In genomic region chr3:69739204-69740102, GRCh38 we compare ENCODE assay signal across 8 cellular contexts. TPM values are rescaled to one million over a fixed set of nuclear protein-coding genes. Genes with fewer than 3 reads are reported as not detected.
DNase-seq lines count a peak whose midpoint lies in the region; ATAC-seq and TF ChIP-seq lines count a peak whose summit lies in the region.

Gene MITF, plus strand, starts transcription at chr3:69739464. Its CDS starts 134 bp downstream, at chr3:69739598.

- DNase-seq in CD14-positive monocyte (ENCODE audit: low spot score) (peak; percentile 81), GM19238 (ENCODE audit: insufficient read length, low spot score) (peak; percentile 60), NCI-H345 (lab: John Stamatoyannopoulos, UW) (peak; percentile 90), foreskin fibroblast (peak; percentile 92 to 97), tibial artery (peak; percentile 96)
- peak; percentile 5 to 22 (median 13) for DNase-seq in activated CD8-positive, alpha-beta memory T cell treated with anti-CD3 and anti-CD28 coated beads for 48 hours (ENCODE audit: low read depth in 2 of 3, low spot score in 2 of 3)
- DNase-seq in naive thymus-derived CD8-positive, alpha-beta T cell: no peak

- peaks cover 0 to 2% (median 0%) of the 10 kb centered on the region in 7 donors for H3K9me3 Mint-ChIP-seq in CD14-positive monocyte
- peaks cover 0 to 2% (median 0%) of the 10 kb centered on the region in 9 donors for H3K9me3 Mint-ChIP-seq in naive thymus-derived CD8-positive, alpha-beta T cell

- H3K4me1 Mint-ChIP-seq in CD14-positive monocyte: peaks cover 49% of the 10 kb centered on the region
- peaks cover 8 to 14% (median 11%) of the 10 kb centered on the region in 4 donors for H3K4me1 Mint-ChIP-seq in naive thymus-derived CD8-positive, alpha-beta T cell

- H3K36me3 ChIP-seq in tibial artery: no peaks in the 10 kb centered on the region

- peak within 1 kb of the TSS; percentile 86 to 88 for H3K27ac ChIP-seq in tibial artery

- POLR2A ChIA-PET in naive thymus-derived CD8-positive, alpha-beta T cell (lab: Charles Lee): no interaction called here

- H3K27me3 Mint-ChIP-seq in CD14-positive monocyte (ENCODE audit: low read depth in 3 of 3): peaks cover 0 to 5% (median 0%) of the 10 kb centered on the region in 3 donors
- peaks cover 25 to 75% (median 42%) of the 10 kb centered on the region in 5 donors for H3K27me3 Mint-ChIP-seq in naive thymus-derived CD8-positive, alpha-beta T cell

- H3K9me3 ChIP-seq in tibial artery: no peaks in the 10 kb centered on the region

- peak; percentile 95 for ATAC-seq in HG03159 (IDR thresholded peaks at IDR 0.05; ENCODE audit: unreplicated experiment)
- ATAC-seq in naive thymus-derived CD8-positive, alpha-beta T cell: no peak

- intact Hi-C loops in CD14-positive monocyte (cut with micrococcal nuclease): loop anchor here in 1 of 2 donors (10.0 kb wide), 1 partner anchor 55 kb away; no protein-coding TSS in a partner anchor
- intact Hi-C loops in tibial artery (cut with DNase I; ENCODE audit: low total_unique reads): loop anchor here (5.0 kb wide), 1 partner anchor 48 kb away; no protein-coding TSS in a partner anchor

- H3K36me3 Mint-ChIP-seq in CD14-positive monocyte: no peaks in the 10 kb centered on the region
- H3K36me3 Mint-ChIP-seq in naive thymus-derived CD8-positive, alpha-beta T cell: peaks cover 0 to 2% (median 0%) of the 10 kb centered on the region in 3 donors

- H3K27me3 ChIP-seq in tibial artery: no peaks in the 10 kb centered on the region

- peak within 1 kb of the TSS; percentile 92 to 96 for H3K4me3 Mint-ChIP-seq in CD14-positive monocyte
- H3K4me3 Mint-ChIP-seq in naive thymus-derived CD8-positive, alpha-beta T cell: peak within 1 kb of the TSS in 9 of 10 donors; percentile 7 to 73 (median 55)

- H3K27ac Mint-ChIP-seq in CD14-positive monocyte: peak within 1 kb of the TSS; percentile 52 to 89 (median 86)
- no peak within 1 kb of the TSS for H3K27ac Mint-ChIP-seq in naive thymus-derived CD8-positive, alpha-beta T cell

- peaks cover 0 to 38% (median 6%) of the 10 kb centered on the region in 4 donors for H3K4me1 ChIP-seq in tibial artery

- TF ChIP-seq CTCF in CD14-positive monocyte (IDR thresholded peaks at IDR 0.05) (no peak), foreskin fibroblast (IDR thresholded peaks at IDR 0.05; ENCODE audit: low read depth, low read length) (no peak), tibial artery (IDR thresholded peaks at IDR 0.05) (no peak)

- H3K4me3 ChIP-seq in foreskin fibroblast (ENCODE audit: low read depth in 1 of 2, low read length in 2 of 2) (peak within 1 kb of the TSS; percentile 82 to 86), tibial artery (peak within 1 kb of the TSS; percentile 83 to 89)

RNA-seq across cellular contexts. Expression of gene MITF, which starts in this region (rescaled TPM):
- polyA plus RNA-seq in CD14-positive monocyte: 10 to 100 TPM; 12.1 to 15.1 TPM
- under 1 TPM; 0.23 to 0.33 TPM for total RNA-seq in naive thymus-derived CD8-positive, alpha-beta T cell
- not detected for polyA plus RNA-seq in naive thymus-derived CD8-positive, alpha-beta T cell

Comparison
In these comparisons a context has a peak if more than half of its experiments do, and no peak if none do; other contexts are left out.
1. RNA of gene MITF (polyA plus RNA-seq): 12.1 to 15.1 TPM in CD14-positive monocyte; not detected in naive thymus-derived CD8-positive, alpha-beta T cell; every median in the first group is over 10 times any median in the second.
2. DNase-seq: peak in CD14-positive monocyte (single experiment), GM19238 (single experiment), NCI-H345 (single experiment), activated CD8-positive, alpha-beta memory T cell treated with anti-CD3 and anti-CD28 coated beads for 48 hours (3 of 3), foreskin fibroblast (2 of 2) and tibial artery (2 of 2); none in naive thymus-derived CD8-positive, alpha-beta T cell (0 of 10).
3. H3K27ac Mint-ChIP-seq: peak in CD14-positive monocyte (7 of 7); none in naive thymus-derived CD8-positive, alpha-beta T cell (0 of 10).